1 cellular context compared by ENCODE assay signal in the genomic region with DNA sequence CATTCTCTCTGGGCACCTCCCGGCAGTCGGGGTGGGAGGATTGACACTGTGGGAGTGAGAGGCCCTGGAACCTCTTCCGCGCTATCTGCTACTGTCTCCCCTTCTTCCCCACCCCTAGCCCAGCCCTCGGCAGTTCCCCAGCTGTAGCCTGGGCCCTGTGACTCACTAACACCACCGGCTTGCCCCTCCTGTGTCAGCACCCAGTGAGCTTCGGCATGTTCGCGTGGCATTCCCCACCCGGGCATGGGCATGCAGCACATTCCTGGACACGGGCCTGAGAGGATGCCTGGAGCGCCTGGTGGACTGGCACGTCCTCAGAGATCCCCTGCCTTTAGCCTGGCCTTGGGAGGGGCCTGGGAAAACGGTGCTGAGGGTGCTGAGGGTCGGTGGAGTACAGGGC.
TF ChIP-seq lines count a peak whose summit lies in the region.

No MANE protein-coding gene starts in this region.

TF ChIP-seq in K562, 482 proteins besides CTCF, POLR2A, EP300 and RAD21:
- TF ChIP-seq, protein P1, sequence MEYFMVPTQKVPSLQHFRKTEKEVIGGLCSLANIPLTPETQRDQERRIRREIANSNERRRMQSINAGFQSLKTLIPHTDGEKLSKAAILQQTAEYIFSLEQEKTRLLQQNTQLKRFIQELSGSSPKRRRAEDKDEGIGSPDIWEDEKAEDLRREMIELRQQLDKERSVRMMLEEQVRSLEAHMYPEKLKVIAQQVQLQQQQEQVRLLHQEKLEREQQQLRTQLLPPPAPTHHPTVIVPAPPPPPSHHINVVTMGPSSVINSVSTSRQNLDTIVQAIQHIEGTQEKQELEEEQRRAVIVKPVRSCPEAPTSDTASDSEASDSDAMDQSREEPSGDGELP (CRISPR knock-in tag; IDR thresholded peaks at IDR 0.05; ENCODE audit: borderline replicate concordance), result peak; percentile 54; the same call in 1 of the 2 replicates
- TF ChIP-seq EWSR1 (IDR thresholded peaks at IDR 0.05; ENCODE audit: borderline replicate concordance, low read depth, partially characterized antibody), result no peak
